Comparison of ENCODE assay signal across 12 cellular contexts in the genomic region with DNA sequence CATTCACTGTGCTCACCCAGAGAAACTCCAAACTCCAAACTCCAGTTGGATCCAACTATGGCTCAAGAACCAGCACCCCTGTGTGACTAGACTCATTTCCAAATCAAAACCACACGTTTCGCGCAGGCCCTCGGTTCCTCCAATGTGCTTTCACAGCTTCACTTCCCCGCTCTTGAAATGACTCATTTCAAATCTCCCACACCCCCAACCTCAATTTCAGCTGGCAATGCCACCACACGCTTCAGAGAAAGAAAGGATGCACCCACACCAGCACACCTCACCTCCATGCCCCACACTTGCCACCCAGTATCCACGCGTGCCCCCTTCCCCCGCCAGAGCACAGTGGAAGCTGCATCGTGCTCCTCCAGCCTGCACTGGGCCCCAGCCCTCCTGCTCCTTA. TPM values are rescaled to one million over a fixed set of nuclear protein-coding genes. Genes with fewer than 3 reads are reported as not detected.
DNase-seq lines count a peak whose midpoint lies in the region; ATAC-seq and TF ChIP-seq lines count a peak whose summit lies in the region.
"Had no signal": no experiment of that assay in that cellular context is flagged by ENCODE, and none has a peak within 500 bp of the region (broad histone marks: within the 10 kb centered on the region; RNA-seq: fewer than 3 reads in every experiment).

No MANE protein-coding gene starts in this region.

- H3K4me1 ChIP-seq in aorta (ENCODE audit: control insufficient read depth in 1 of 2, insufficient read depth in 2 of 2, low read length in 2 of 2) = no peaks in the 10 kb centered on the region
- H3K4me1 ChIP-seq: parathyroid adenoma had no signal

- peak; percentile 63 for DNase-seq in stimulated activated CD4-positive, alpha-beta T cell treated with anti-CD3 and anti-CD28 coated beads, Interleukin-15, amount 100 ng/mL, for 24 hours
- no peak for DNase-seq in stimulated activated CD4-positive, alpha-beta T cell treated with anti-CD3 and anti-CD28 coated beads, Interleukin-4, amount 100 ng/mL, for 1 hour
- DNase-seq in RPMI7951 (ENCODE audit: low read depth) (peak; percentile 38), fibroblast of the aortic adventitia (ENCODE audit: low read depth) (peak; percentile 18), aorta (peak in 1 of 2 donors; percentile 45), NCI-H524 treated with DMSO at 0.1 percent for 48 hours (lab: John Stamatoyannopoulos, UW) (no peak), NCI-H1092 (lab: John Stamatoyannopoulos, UW) (no peak), lower leg skin (ENCODE audit: low spot score in 2 of 2) (no peak)
- DNase-seq: NCI-H187 had no signal

- TF ChIP-seq CTCF in fibroblast of the aortic adventitia (IDR thresholded peaks at IDR 0.05; ENCODE audit: insufficient read depth, low read length) = no peak
- no peak for TF ChIP-seq CTCF in lower leg skin (IDR thresholded peaks at IDR 0.05)

- TF ChIP-seq POLR2A in lower leg skin (IDR thresholded peaks at IDR 0.05) = no peak

- H3K27me3 ChIP-seq in aorta (ENCODE audit: control insufficient read depth in 1 of 2, insufficient read depth in 2 of 2, low read length in 1 of 2) = no peaks in the 10 kb centered on the region

- intact Hi-C loops in aorta (cut with DNase I) (no loop called here), lower leg skin (cut with DNase I; ENCODE audit: low total_unique reads) (no loop called here)

- 85% methylated on average over 10 of the region's 10 CpGs for WGBS in aorta, 2 donors
- 76 to 85% methylated on average over 10 of the region's 10 CpGs for WGBS in lower leg skin, 2 donors

- peak; percentile 42 for ATAC-seq in aorta (ENCODE audit: low FRiP score)

- H3K36me3 ChIP-seq in aorta (ENCODE audit: control insufficient read depth in 1 of 2, insufficient read depth in 2 of 2, low read length in 1 of 2) = peaks cover 0 to 7% of the 10 kb centered on the region in 2 donors

- no peak overlapping the region for H3K27ac ChIP-seq in aorta (ENCODE audit: low read depth in 1 of 2, low read length in 2 of 2)
- H3K27ac ChIP-seq: parathyroid adenoma, SK-N-MC had no signal

- no peak overlapping the region for H3K4me3 ChIP-seq in fibroblast of the aortic adventitia (ENCODE audit: low read depth, low read length)
- no peak overlapping the region for H3K4me3 ChIP-seq in aorta (ENCODE audit: low read length in 2 of 2)
- no peak overlapping the region for H3K4me3 ChIP-seq in lower leg skin (ENCODE audit: low read depth, poor library complexity, severe bottlenecking)
- H3K4me3 ChIP-seq: SK-N-MC had no signal

- H3K9me3 ChIP-seq in aorta (ENCODE audit: control insufficient read depth, low read length) = no peaks in the 10 kb centered on the region

RNA-seq across cellular contexts. Expression of gene TMEM92, which starts 9.0 kb away (rescaled TPM):
- total RNA-seq in RPMI7951 (2014; rRNA removed; shearing (Covaris generic)) = 0.29 TPM in 1 of 2 replicates, not detected in the other
- total RNA-seq in fibroblast of the aortic adventitia (ENCODE audit: low replicate concordance) = 0.09 TPM in 1 of 2 replicates, not detected in the other
- 1 to 10 TPM in 1 of 2 donors, under 1 TPM in 1; 0.94 to 1.4 TPM for total RNA-seq in aorta
- polyA plus RNA-seq in aorta = 10 to 100 TPM in 1 of 2 donors, not detected in 1; 12.4 TPM
- 1 to 10 TPM in 1 of 4 donors, not detected in 3; 3.1 TPM for total RNA-seq in lower leg skin
- total RNA-seq: mesenteric fat pad had no signal

Comparison
In these comparisons a context has a peak if more than half of its experiments do, and no peak if none do; other contexts are left out.
1. DNase-seq: peak in stimulated activated CD4-positive, alpha-beta T cell treated with anti-CD3 and anti-CD28 coated beads, Interleukin-15, amount 100 ng/mL, for 24 hours (single experiment), RPMI7951 (single experiment) and fibroblast of the aortic adventitia (single experiment); none in stimulated activated CD4-positive, alpha-beta T cell treated with anti-CD3 and anti-CD28 coated beads, Interleukin-4, amount 100 ng/mL, for 1 hour (single experiment), NCI-H524 treated with DMSO at 0.1 percent for 48 hours (single experiment), NCI-H1092 (single experiment) and lower leg skin (0 of 2).